36 cellular contexts compared by ENCODE assay signal in the genomic region with DNA sequence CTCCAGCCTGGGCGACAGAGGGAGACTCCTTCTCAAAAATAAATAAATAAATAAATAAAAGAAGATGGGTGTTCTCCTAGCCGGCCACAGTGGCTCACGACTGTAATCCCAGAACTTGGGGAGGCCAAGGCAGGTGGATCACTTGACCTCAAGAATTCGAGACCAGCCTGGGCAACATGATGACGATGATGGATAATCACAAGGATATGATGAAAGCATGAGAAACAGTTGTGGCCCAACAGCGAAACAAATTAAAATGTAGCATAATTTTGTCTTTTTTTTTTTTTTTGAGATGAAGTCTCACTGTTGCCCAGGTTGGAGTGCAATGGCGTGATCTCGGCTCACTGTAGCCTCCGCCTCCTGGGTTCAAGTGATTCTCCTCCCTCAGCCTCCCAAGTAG. TPM values are rescaled to one million over a fixed set of nuclear protein-coding genes. Genes with fewer than 3 reads are reported as not detected.
DNase-seq lines count a peak whose midpoint lies in the region; ATAC-seq, FAIRE-seq and TF ChIP-seq lines count a peak whose summit lies in the region.
"Had no signal": no experiment of that assay in that cellular context is flagged by ENCODE, and none has a peak within 500 bp of the region (broad histone marks: within the 10 kb centered on the region; RNA-seq: fewer than 3 reads in every experiment).

No MANE protein-coding gene starts in this region.

- DNase-seq in K562 (ENCODE audit: extremely low read depth in 1 of 4, low spot score in 3 of 4) (no peak), sigmoid colon (peak; percentile 3), spleen (peak; percentile 22), upper lobe of right lung (peak; percentile 21), AML-193 (lab: John Stamatoyannopoulos, UW) (no peak), KG1 (lab: John Stamatoyannopoulos, UW) (no peak), HT-29 (ENCODE audit: low spot score) (no peak)
- DNase-seq in natural killer cell treated with Interleukin-12 subunit alpha and Interleukin-12 subunit beta and Interleukin-15 and Interleukin-18, amount 100 ng/mL, for 72 hours (ENCODE audit: low spot score), result no peak
- DNase-seq: 8988T; ACHN; BE2C; C1 segment of cervical spinal cord; Caco-2; Calu3; CD4-positive, alpha-beta memory T cell; CD4-positive, alpha-beta T cell; CD4-positive, CD25-positive, alpha-beta regulatory T cell; CD8-positive, alpha-beta memory T cell; CD8-positive, alpha-beta T cell; COR-L47; DMS 273 treated with DMSO at 0.1 percent for 48 hours; DMS153; DMS53; DMS79; DMS79 treated with DMSO at 0.1 percent for 48 hours; DND-41; EL had no signal

- H3K4me1 Mint-ChIP-seq in natural killer cell treated with Interleukin-12 subunit alpha and Interleukin-12 subunit beta and Interleukin-15 and Interleukin-18, amount 100 ng/mL, for 72 hours (ENCODE audit: low read depth in 2 of 2), result peaks cover 0 to 4% of the 10 kb centered on the region in 2 donors

- H4K20me1 ChIP-seq in K562 (replicated peaks; ENCODE audit: control insufficient read depth, insufficient read depth, low read length), result no peaks in the 10 kb centered on the region
- H4K20me1 ChIP-seq: BLaER1; BLaER1 treated with 17β-estradiol and CSF1 and Interleukin-3, amounts not matched to agents 10 nM and 100 nM had no signal

- no peak for TF ChIP-seq RAD21 in K562 (CRISPR knock-in tag; conservative IDR thresholded peaks at IDR 0.05 in 1 of 2, IDR thresholded peaks at IDR 0.05 in 1 of 2)

- intact Hi-C loops in K562 (cut with micrococcal nuclease) (loop anchor here (10.0 kb wide), 1 partner anchor 503 kb away; no protein-coding TSS in a partner anchor), sigmoid colon (cut with DNase I) (no loop called here), spleen (cut with DNase I; ENCODE audit: low total_unique reads) (no loop called here), upper lobe of right lung (cut with DNase I) (loop anchor here (10.0 kb wide), 1 partner anchor 73 kb away; no protein-coding TSS in a partner anchor)

- H3K27ac Mint-ChIP-seq in natural killer cell treated with Interleukin-12 subunit alpha and Interleukin-12 subunit beta and Interleukin-15 and Interleukin-18, amount 100 ng/mL, for 72 hours, result no peak overlapping the region
- H3K27ac Mint-ChIP-seq: B cell; CD4-positive, alpha-beta T cell; CD8-positive, alpha-beta T cell had no signal

- H3K79me2 ChIP-seq in K562 (ENCODE audit: control insufficient read depth, insufficient read depth, low read length), result no peaks in the 10 kb centered on the region

- H3K9me1 ChIP-seq in K562 (ENCODE audit: control insufficient read depth, insufficient read depth, low read length), result no peaks in the 10 kb centered on the region

- WGBS in K562 (ENCODE audit: insufficient coverage, low coverage, missing lambda C conversion rate), result 70% methylated on average over 6 of the region's 9 CpGs
- 86 to 87% methylated on average over 9 of the region's 9 CpGs for WGBS in sigmoid colon, 2 donors
- WGBS in spleen, 5 donors, result 84 to 91% (median 87%) methylated on average over 9 of the region's 9 CpGs

- no peaks in the 10 kb centered on the region for H3K27me3 ChIP-seq in K562 (ENCODE audit: control insufficient read depth in 2 of 2, insufficient read depth in 2 of 2, low read length in 2 of 2)
- no peaks in the 10 kb centered on the region for H3K27me3 ChIP-seq in sigmoid colon
- H3K27me3 ChIP-seq in spleen (replicated peaks in 1 of 7), result no peaks in the 10 kb centered on the region
- H3K27me3 ChIP-seq in upper lobe of right lung, result no peaks in the 10 kb centered on the region
- H3K27me3 ChIP-seq: BE2C; BLaER1; BLaER1 treated with 17β-estradiol and CSF1 and Interleukin-3, amounts not matched to agents 10 nM and 100 nM had no signal

- H3K4me3 ChIP-seq in K562, result no peak overlapping the region
- H3K4me3 ChIP-seq in sigmoid colon, result no peak overlapping the region
- H3K4me3 ChIP-seq in spleen, result no peak overlapping the region
- no peak overlapping the region for H3K4me3 ChIP-seq in upper lobe of right lung
- H3K4me3 ChIP-seq: A549; BLaER1; BLaER1 treated with 17β-estradiol and CSF1 and Interleukin-3, amounts not matched to agents 10 nM and 100 nM had no signal

- no peak for FAIRE-seq in K562 (lab: Jason Lieb, UNC)
- FAIRE-seq: A204.1, A549, D721Med had no signal

- H3K9me3 Mint-ChIP-seq in natural killer cell treated with Interleukin-12 subunit alpha and Interleukin-12 subunit beta and Interleukin-15 and Interleukin-18, amount 100 ng/mL, for 72 hours, result no peaks in the 10 kb centered on the region
- H3K9me3 Mint-ChIP-seq: CD4-positive, alpha-beta memory T cell; CD4-positive, alpha-beta T cell; CD8-positive, alpha-beta memory T cell; CD8-positive, alpha-beta T cell had no signal

- no peak overlapping the region for H3K4me3 Mint-ChIP-seq in natural killer cell treated with Interleukin-12 subunit alpha and Interleukin-12 subunit beta and Interleukin-15 and Interleukin-18, amount 100 ng/mL, for 72 hours
- H3K4me3 Mint-ChIP-seq: B cell; CD14-positive monocyte; CD4-positive, alpha-beta memory T cell; CD4-positive, alpha-beta T cell; CD4-positive, CD25-positive, alpha-beta regulatory T cell; CD8-positive, alpha-beta memory T cell; CD8-positive, alpha-beta T cell had no signal

- H2AFZ ChIP-seq in K562 (ENCODE audit: low read depth, low read length), result no peak overlapping the region

- H3K9me3 ChIP-seq in K562 (replicated peaks; ENCODE audit: control insufficient read depth, insufficient read depth, low read depth, low read length) (0 out of 2 replicates have a peak, but pooled peaks cover 3% of the 10 kb centered on the region), sigmoid colon (no peaks in the 10 kb centered on the region), spleen (no peaks in the 10 kb centered on the region), upper lobe of right lung (no peaks in the 10 kb centered on the region)
- H3K9me3 ChIP-seq: A549, BE2C, Caco-2 had no signal

- H3K4me1 ChIP-seq in K562 (replicated peaks in 1 of 2; ENCODE audit: control insufficient read depth in 2 of 2, insufficient read depth in 2 of 2, low read length in 2 of 2), result no peaks in the 10 kb centered on the region
- no peaks in the 10 kb centered on the region for H3K4me1 ChIP-seq in sigmoid colon
- H3K4me1 ChIP-seq in spleen, result peaks cover 0 to 7% (median 0%) of the 10 kb centered on the region in 6 donors
- no peaks in the 10 kb centered on the region for H3K4me1 ChIP-seq in upper lobe of right lung
- H3K4me1 ChIP-seq: A549, BE2C, Caco-2 had no signal

- CTCF ChIA-PET in K562 (lab: Yijun Ruan, JAX; ENCODE audit: low intra/inter-chr PET ratio), result no interaction called here

- BruUV-seq in K562 (replicated peaks; lab: Mats Ljungman, UMichigan), result no TSS peak

- no peaks in the 10 kb centered on the region for H3K27me3 Mint-ChIP-seq in natural killer cell treated with Interleukin-12 subunit alpha and Interleukin-12 subunit beta and Interleukin-15 and Interleukin-18, amount 100 ng/mL, for 72 hours
- H3K27me3 Mint-ChIP-seq: B cell; CD4-positive, alpha-beta memory T cell; CD4-positive, alpha-beta T cell; CD4-positive, CD25-positive, alpha-beta regulatory T cell; CD8-positive, alpha-beta memory T cell had no signal

- H3K36me3 Mint-ChIP-seq in natural killer cell treated with Interleukin-12 subunit alpha and Interleukin-12 subunit beta and Interleukin-15 and Interleukin-18, amount 100 ng/mL, for 72 hours, result peaks cover 8% of the 10 kb centered on the region

- H3K9ac ChIP-seq in K562 (ENCODE audit: insufficient read depth in 1 of 2, low read depth in 2 of 2, low read length in 2 of 2), result no peak overlapping the region
- H3K9ac ChIP-seq: BLaER1; BLaER1 treated with 17β-estradiol and CSF1 and Interleukin-3, amounts not matched to agents 10 nM and 100 nM had no signal

- no peak for TF ChIP-seq CTCF in K562 (IDR thresholded peaks at IDR 0.05 in 2 of 3, conservative IDR thresholded peaks at IDR 0.05 in 1 of 3; ENCODE audit: insufficient read depth in 2 of 3, low read depth in 1 of 3, low read length in 3 of 3)
- no peak for TF ChIP-seq CTCF in sigmoid colon (IDR thresholded peaks at IDR 0.05)
- TF ChIP-seq CTCF in spleen (IDR thresholded peaks at IDR 0.05 in 8 of 11, conservative IDR thresholded peaks at IDR 0.05 in 3 of 11), result no peak
- TF ChIP-seq CTCF in upper lobe of right lung (IDR thresholded peaks at IDR 0.05), result no peak

- ATAC-seq in K562 (no peak), upper lobe of right lung (no peak)
- ATAC-seq in natural killer cell treated with Interleukin-12 subunit alpha and Interleukin-12 subunit beta and Interleukin-15 and Interleukin-18, amount 100 ng/mL, for 72 hours, result no peak
- ATAC-seq: A549; CD8-positive, alpha-beta T cell had no signal

- H3K27ac ChIP-seq in K562 (ENCODE audit: extremely low read depth, low read depth, low read length) (no peak overlapping the region), sigmoid colon (no peak overlapping the region), spleen (no peak overlapping the region), upper lobe of right lung (no peak overlapping the region)
- H3K27ac ChIP-seq: 22Rv1; A549; BLaER1; BLaER1 treated with 17β-estradiol and CSF1 and Interleukin-3, amounts not matched to agents 10 nM and 100 nM; C4-2B had no signal

- in situ Hi-C loops in K562 (cut with MboI), result no loop called here

- no peak for TF ChIP-seq EP300 in K562 (IDR thresholded peaks at IDR 0.05; ENCODE audit: low read length)
- TF ChIP-seq EP300 in sigmoid colon (IDR thresholded peaks at IDR 0.05), result no peak

- no peak overlapping the region for H3K4me2 ChIP-seq in K562 (ENCODE audit: insufficient read depth, low read length)
- H3K4me2 ChIP-seq: A549; BLaER1; BLaER1 treated with 17β-estradiol and CSF1 and Interleukin-3, amounts not matched to agents 10 nM and 100 nM had no signal

- POLR2A ChIA-PET in K562 (lab: Yijun Ruan, JAX), result interaction anchor here (0.7 kb wide), 1 partner anchor 545 kb away, joined by 3 read pairs; no protein-coding TSS in a partner anchor

- H3K36me3 ChIP-seq in K562 (ENCODE audit: control insufficient read depth, insufficient read depth, low read length) (peaks cover 22% of the 10 kb centered on the region; the same call in 2 of the 3 replicates), sigmoid colon (peaks cover 0 to 40% (median 3%) of the 10 kb centered on the region in 4 donors), spleen (peaks cover 0 to 60% (median 10%) of the 10 kb centered on the region in 6 donors), upper lobe of right lung (peaks cover 10% of the 10 kb centered on the region)

- no peak for TF ChIP-seq POLR2A in K562 (conservative IDR thresholded peaks at IDR 0.05)
- no peak for TF ChIP-seq POLR2A in sigmoid colon (IDR thresholded peaks at IDR 0.05)
- no peak for TF ChIP-seq POLR2A in spleen (IDR thresholded peaks at IDR 0.05)

RNA-seq across cellular contexts. Expression of a gene that starts 12.9 kb away (rescaled TPM):
- total RNA-seq in K562 (2011; cell fraction: chromatin; rRNA removed; ENCODE audit: low replicate concordance), result 6.3 and 10.7 TPM in 2 replicates
- 6.3 and 9.2 TPM in 2 replicates for total RNA-seq in K562 (2011; cell fraction: nucleolus; rRNA removed)
- total RNA-seq in K562 (2011; cell fraction: nucleoplasm; rRNA removed), result 4.2 and 5.9 TPM in 2 replicates
- total RNA-seq in K562 (2014; rRNA removed) (5.4 and 5.6 TPM in 2 replicates), K562 (2014; rRNA removed; fragmentation: Illumina TruSeq; extraction: Trizol) (1.8 and 2.2 TPM in 2 replicates), K562 (2015; rRNA removed; fragmentation: Illumina TruSeq; extraction: Trizol) (3.6 and 3.9 TPM in 2 replicates), K562 (2021) (4.0 and 4.6 TPM in 2 replicates), sigmoid colon (1 to 10 TPM; 3.0 to 6.9 (median 3.9) TPM), spleen (10 to 100 TPM in 1 of 7 donors, 1 to 10 TPM in 6; 6.8 to 10.6 (median 8.3) TPM), upper lobe of right lung (5.6 TPM)
- polyA plus RNA-seq in K562 (2011; rRNA removed) (2.6 and 3.0 TPM in 2 replicates), K562 (2014; fragmentation: Illumina TruSeq; extraction: Trizol) (2.3 and 2.9 TPM in 2 replicates), K562 (2014; fragmentation: Nextera tagmentation; extraction: Ambion mirVana) (under 1 TPM; 0.31 to 0.49 TPM), K562 (2014; rRNA removed) (3.1 and 3.2 TPM in 2 replicates), sigmoid colon (1 to 10 TPM in 2 of 3 donors, under 1 TPM in 1; 0.60 to 4.6 (median 1.2) TPM), spleen (1 to 10 TPM; 2.8 to 5.4 (median 3.4) TPM)
- 2.4 and 5.0 TPM in 2 replicates for polyA plus RNA-seq in K562 (2011; cell fraction: cytosol; rRNA removed)
- polyA plus RNA-seq in K562 (2011; cell fraction: nucleus; rRNA removed), result 2.1 and 4.0 TPM in 2 replicates
- polyA plus RNA-seq in K562 (2012), result 2.8 TPM in 2 replicates
- 4.5 and 5.3 TPM in 2 replicates for polyA minus RNA-seq in K562 (2011; rRNA and poly(A)+ RNA removed)
- 4.0 and 4.7 TPM in 2 replicates for polyA minus RNA-seq in K562 (2011; cell fraction: cytosol; rRNA and poly(A)+ RNA removed)
- 4.2 and 5.1 TPM in 2 replicates for polyA minus RNA-seq in K562 (2011; cell fraction: nucleus; rRNA and poly(A)+ RNA removed)
- 10 to 100 TPM in 1 of 2 donors, 1 to 10 TPM in 1; 7.8 to 10.8 TPM for total RNA-seq in natural killer cell treated with Interleukin-12 subunit alpha and Interleukin-12 subunit beta and Interleukin-15 and Interleukin-18, amount 100 ng/mL, for 72 hours
- total RNA-seq in HT-29 (2014; rRNA removed; shearing (Covaris generic)), result 9.3 and 10.4 TPM in 2 replicates

RNA-seq across cellular contexts. Expression of a gene that starts 48.5 kb away (rescaled TPM):
- 0.62 and 1.0 TPM in 2 replicates for total RNA-seq in K562 (2011; cell fraction: chromatin; rRNA removed; ENCODE audit: low replicate concordance)
- total RNA-seq in K562 (2011; cell fraction: nucleolus; rRNA removed), result 0.50 and 0.66 TPM in 2 replicates
- total RNA-seq in K562 (2011; cell fraction: nucleoplasm; rRNA removed), result 0.66 TPM in 1 of 2 replicates, not detected in the other
- 0.37 and 0.59 TPM in 2 replicates for total RNA-seq in K562 (2014; rRNA removed)
- total RNA-seq in K562 (2014; rRNA removed; fragmentation: Illumina TruSeq; extraction: Trizol), result 0.36 and 0.48 TPM in 2 replicates
- 0.80 and 0.87 TPM in 2 replicates for total RNA-seq in K562 (2015; rRNA removed; fragmentation: Illumina TruSeq; extraction: Trizol)
- 0.49 and 0.66 TPM in 2 replicates for total RNA-seq in K562 (2021)
- polyA plus RNA-seq in K562 (2011; rRNA removed), result 0.54 and 0.79 TPM in 2 replicates
- polyA plus RNA-seq in K562 (2011; cell fraction: cytosol; rRNA removed), result 0.57 and 0.91 TPM in 2 replicates
- 0.20 and 0.22 TPM in 2 replicates for polyA plus RNA-seq in K562 (2011; cell fraction: nucleus; rRNA removed)
- polyA plus RNA-seq in K562 (2012), result 0.57 and 0.79 TPM in 2 replicates
- 0.36 and 0.83 TPM in 2 replicates for polyA plus RNA-seq in K562 (2014; fragmentation: Illumina TruSeq; extraction: Trizol)
- under 1 TPM; 0.03 to 0.31 TPM for polyA plus RNA-seq in K562 (2014; fragmentation: Nextera tagmentation; extraction: Ambion mirVana)
- 0.65 and 0.89 TPM in 2 replicates for polyA plus RNA-seq in K562 (2014; rRNA removed)
- 0.49 and 1.3 TPM in 2 replicates for polyA minus RNA-seq in K562 (2011; rRNA and poly(A)+ RNA removed)
- 1.5 TPM in 1 of 2 replicates, not detected in the other for polyA minus RNA-seq in K562 (2011; cell fraction: cytosol; rRNA and poly(A)+ RNA removed)
- 0.56 and 0.94 TPM in 2 replicates for polyA minus RNA-seq in K562 (2011; cell fraction: nucleus; rRNA and poly(A)+ RNA removed)
- total RNA-seq in sigmoid colon, result 1 to 10 TPM; 2.9 to 4.9 (median 3.6) TPM
- polyA plus RNA-seq in sigmoid colon, result under 1 TPM; 0.60 to 0.85 (median 0.69) TPM
- total RNA-seq in spleen, result 1 to 10 TPM in 6 of 7 donors, under 1 TPM in 1; 0.77 to 1.4 (median 1.3) TPM
- under 1 TPM; 0.47 to 0.83 (median 0.52) TPM for polyA plus RNA-seq in spleen
- total RNA-seq in upper lobe of right lung, result 1.4 TPM
- 1 to 10 TPM in 1 of 2 donors, under 1 TPM in 1; 0.39 to 1.4 TPM for total RNA-seq in natural killer cell treated with Interleukin-12 subunit alpha and Interleukin-12 subunit beta and Interleukin-15 and Interleukin-18, amount 100 ng/mL, for 72 hours
- 0.39 and 1.2 TPM in 2 replicates for total RNA-seq in HT-29 (2014; rRNA removed; shearing (Covaris generic))

RNA-seq across cellular contexts. Expression of a gene that starts 49.3 kb away (rescaled TPM):
- 187 and 270 TPM in 2 replicates for total RNA-seq in K562 (2011; cell fraction: chromatin; rRNA removed; ENCODE audit: low replicate concordance)
- 352 and 378 TPM in 2 replicates for total RNA-seq in K562 (2011; cell fraction: nucleolus; rRNA removed)
- total RNA-seq in K562 (2011; cell fraction: nucleoplasm; rRNA removed), result 244 and 324 TPM in 2 replicates
- total RNA-seq in K562 (2014; rRNA removed) (158 and 178 TPM in 2 replicates), K562 (2014; rRNA removed; fragmentation: Illumina TruSeq; extraction: Trizol) (82.7 and 91.5 TPM in 2 replicates), K562 (2015; rRNA removed; fragmentation: Illumina TruSeq; extraction: Trizol) (136 TPM in 2 replicates), K562 (2021) (159 and 161 TPM in 2 replicates), sigmoid colon (10 to 100 TPM; 34.3 to 47.4 (median 39.7) TPM), spleen (100 to 1,000 TPM in 3 of 7 donors, 10 to 100 TPM in 4; 81.1 to 160 (median 90.0) TPM), upper lobe of right lung (117 TPM)
- polyA plus RNA-seq in K562 (2011; rRNA removed) (146 and 186 TPM in 2 replicates), K562 (2014; fragmentation: Illumina TruSeq; extraction: Trizol) (143 and 175 TPM in 2 replicates), K562 (2014; fragmentation: Nextera tagmentation; extraction: Ambion mirVana) (10 to 100 TPM in 1 of 2 experiments, 1 to 10 TPM in 1; 9.1 to 14.5 TPM), K562 (2014; rRNA removed) (155 and 171 TPM in 2 replicates), sigmoid colon (100 to 1,000 TPM in 1 of 3 donors, 10 to 100 TPM in 2; 11.4 to 183 (median 40.9) TPM), spleen (10 to 100 TPM; 21.6 to 33.2 (median 33.2) TPM)
- 107 and 158 TPM in 2 replicates for polyA plus RNA-seq in K562 (2011; cell fraction: cytosol; rRNA removed)
- 149 and 181 TPM in 2 replicates for polyA plus RNA-seq in K562 (2011; cell fraction: nucleus; rRNA removed)
- 137 and 177 TPM in 2 replicates for polyA plus RNA-seq in K562 (2012)
- polyA minus RNA-seq in K562 (2011; rRNA and poly(A)+ RNA removed), result 147 and 177 TPM in 2 replicates
- 90.9 and 121 TPM in 2 replicates for polyA minus RNA-seq in K562 (2011; cell fraction: cytosol; rRNA and poly(A)+ RNA removed)
- polyA minus RNA-seq in K562 (2011; cell fraction: nucleus; rRNA and poly(A)+ RNA removed), result 30.0 and 68.5 TPM in 2 replicates
- total RNA-seq in natural killer cell treated with Interleukin-12 subunit alpha and Interleukin-12 subunit beta and Interleukin-15 and Interleukin-18, amount 100 ng/mL, for 72 hours, result 100 to 1,000 TPM; 141 to 159 TPM
- total RNA-seq in HT-29 (2014; rRNA removed; shearing (Covaris generic)), result 327 and 331 TPM in 2 replicates

Comparison
In these comparisons a context has a peak if more than half of its experiments do, and no peak if none do; other contexts are left out.
1. DNase-seq: peak in sigmoid colon (single experiment), spleen (single experiment) and upper lobe of right lung (single experiment); none in K562 (0 of 4), AML-193 (0 of 2), KG1 (single experiment), natural killer cell treated with Interleukin-12 subunit alpha and Interleukin-12 subunit beta and Interleukin-15 and Interleukin-18, amount 100 ng/mL, for 72 hours (single experiment) and HT-29 (single experiment).
2. intact Hi-C loops: an anchor here in K562 (10.0 kb wide) and upper lobe of right lung (10.0 kb wide); none called in sigmoid colon and spleen.